Comparison of ENCODE assay signal across 1 cellular context in the genomic region with DNA sequence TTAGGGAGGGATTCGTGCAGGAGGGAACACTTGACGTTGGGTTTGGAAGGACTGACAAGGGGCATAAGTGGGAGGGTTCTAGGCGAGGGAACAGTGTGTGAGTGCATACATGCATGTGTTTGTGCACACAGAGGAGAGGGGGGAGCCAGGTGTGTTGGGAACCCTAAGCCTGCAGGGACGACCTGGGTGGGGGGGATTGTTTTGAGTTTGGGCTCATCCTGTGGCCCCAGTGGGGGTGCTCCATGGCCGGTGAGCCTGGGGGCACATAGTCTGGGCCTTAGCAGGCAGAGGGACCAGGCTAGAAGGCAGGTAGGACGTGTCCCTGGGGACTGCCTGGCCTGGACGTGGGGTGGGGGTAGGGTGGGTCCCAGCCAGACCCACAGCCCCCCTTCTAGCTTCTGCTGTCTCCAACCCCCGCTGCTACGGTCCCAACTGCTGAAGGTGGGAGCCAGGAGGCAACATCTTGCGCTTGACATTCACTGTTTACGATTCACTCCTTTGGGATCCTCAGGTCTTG.
TF ChIP-seq lines count a peak whose summit lies in the region.

No MANE protein-coding gene starts in this region.

TF ChIP-seq in GM23338, 12 proteins besides CTCF, POLR2A, EP300 and RAD21 (continued from another document):
- TF ChIP-seq, protein P1, sequence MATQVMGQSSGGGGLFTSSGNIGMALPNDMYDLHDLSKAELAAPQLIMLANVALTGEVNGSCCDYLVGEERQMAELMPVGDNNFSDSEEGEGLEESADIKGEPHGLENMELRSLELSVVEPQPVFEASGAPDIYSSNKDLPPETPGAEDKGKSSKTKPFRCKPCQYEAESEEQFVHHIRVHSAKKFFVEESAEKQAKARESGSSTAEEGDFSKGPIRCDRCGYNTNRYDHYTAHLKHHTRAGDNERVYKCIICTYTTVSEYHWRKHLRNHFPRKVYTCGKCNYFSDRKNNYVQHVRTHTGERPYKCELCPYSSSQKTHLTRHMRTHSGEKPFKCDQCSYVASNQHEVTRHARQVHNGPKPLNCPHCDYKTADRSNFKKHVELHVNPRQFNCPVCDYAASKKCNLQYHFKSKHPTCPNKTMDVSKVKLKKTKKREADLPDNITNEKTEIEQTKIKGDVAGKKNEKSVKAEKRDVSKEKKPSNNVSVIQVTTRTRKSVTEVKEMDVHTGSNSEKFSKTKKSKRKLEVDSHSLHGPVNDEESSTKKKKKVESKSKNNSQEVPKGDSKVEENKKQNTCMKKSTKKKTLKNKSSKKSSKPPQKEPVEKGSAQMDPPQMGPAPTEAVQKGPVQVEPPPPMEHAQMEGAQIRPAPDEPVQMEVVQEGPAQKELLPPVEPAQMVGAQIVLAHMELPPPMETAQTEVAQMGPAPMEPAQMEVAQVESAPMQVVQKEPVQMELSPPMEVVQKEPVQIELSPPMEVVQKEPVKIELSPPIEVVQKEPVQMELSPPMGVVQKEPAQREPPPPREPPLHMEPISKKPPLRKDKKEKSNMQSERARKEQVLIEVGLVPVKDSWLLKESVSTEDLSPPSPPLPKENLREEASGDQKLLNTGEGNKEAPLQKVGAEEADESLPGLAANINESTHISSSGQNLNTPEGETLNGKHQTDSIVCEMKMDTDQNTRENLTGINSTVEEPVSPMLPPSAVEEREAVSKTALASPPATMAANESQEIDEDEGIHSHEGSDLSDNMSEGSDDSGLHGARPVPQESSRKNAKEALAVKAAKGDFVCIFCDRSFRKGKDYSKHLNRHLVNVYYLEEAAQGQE (IDR thresholded peaks at IDR 0.05; ENCODE audit: unreplicated experiment): no peak
- TF ChIP-seq CREB1 (CRISPR knock-in tag; IDR thresholded peaks at IDR 0.05; ENCODE audit: low read depth) (no peak), EZH2phosphoT487 (IDR thresholded peaks at IDR 0.05; ENCODE audit: unreplicated experiment) (no peak), ETS1 (IDR thresholded peaks at IDR 0.05) (no peak), STAT1 (IDR thresholded peaks at IDR 0.05; ENCODE audit: unreplicated experiment) (no peak), ZNF114 (CRISPR knock-in tag; IDR thresholded peaks at IDR 0.05) (no peak), JUNB (IDR thresholded peaks at IDR 0.05; ENCODE audit: unreplicated experiment) (no peak), NANOG (IDR thresholded peaks at IDR 0.05; ENCODE audit: borderline replicate concordance) (no peak), ZNF331 (CRISPR knock-in tag; IDR thresholded peaks at IDR 0.05; ENCODE audit: low read depth) (no peak)
TF ChIP-seq in GM23338: peak in this region for 0.
